10 cellular contexts compared by ENCODE assay signal in genomic region chr16:85104821-85105391, GRCh38. TPM values are rescaled to one million over a fixed set of nuclear protein-coding genes. Genes with fewer than 3 reads are reported as not detected.
DNase-seq lines count a peak whose midpoint lies in the region; ATAC-seq and TF ChIP-seq lines count a peak whose summit lies in the region.
"Had no signal": no experiment of that assay in that cellular context is flagged by ENCODE, and none has a peak within 500 bp of the region (broad histone marks: within the 10 kb centered on the region; RNA-seq: fewer than 3 reads in every experiment).

No MANE protein-coding gene starts in this region.

- ATAC-seq in GM19438 (IDR thresholded peaks at IDR 0.05; ENCODE audit: low read depth, unreplicated experiment) (peak; percentile 54), T-cell (replicated peaks in 1 of 4) (peak; percentile 85 to 94 (median 91)), left lobe of liver (peak; percentile 46), aorta (ENCODE audit: low FRiP score) (no peak)

- H3K36me3 Mint-ChIP-seq in T-cell (no peaks in the 10 kb centered on the region), mesothelial cell of epicardium (no peaks in the 10 kb centered on the region), type B pancreatic cell (no peaks in the 10 kb centered on the region)

- 76% methylated on average over 11 of the region's 11 CpGs for WGBS in aorta, 2 donors

- POLR2A ChIA-PET in T-cell (lab: Charles Lee): no interaction called here

- no peak overlapping the region for H3K4me3 ChIP-seq in BLaER1 treated with 17β-estradiol and CSF1 and Interleukin-3, amounts not matched to agents 10 nM and 100 nM
- no peak overlapping the region for H3K4me3 ChIP-seq in aorta (ENCODE audit: low read length in 2 of 2)

- H3K27me3 Mint-ChIP-seq in T-cell (no peaks in the 10 kb centered on the region), mesothelial cell of epicardium (ENCODE audit: low read depth) (peaks cover 2% of the 10 kb centered on the region), type B pancreatic cell (peaks cover 3% of the 10 kb centered on the region)

- H3K9me3 Mint-ChIP-seq in T-cell (no peaks in the 10 kb centered on the region), mesothelial cell of epicardium (no peaks in the 10 kb centered on the region), type B pancreatic cell (no peaks in the 10 kb centered on the region)

- peak overlapping the region; percentile 66 to 91 (median 83) for H3K4me2 ChIP-seq in BLaER1 treated with 17β-estradiol and CSF1 and Interleukin-3, amounts not matched to agents 10 nM and 100 nM

- peaks cover 37 to 89% (median 77%) of the 10 kb centered on the region in 10 experiments for H3K4me1 ChIP-seq in BLaER1 treated with 17β-estradiol and CSF1 and Interleukin-3, amounts not matched to agents 10 nM and 100 nM
- no peaks in the 10 kb centered on the region for H3K4me1 ChIP-seq in aorta (ENCODE audit: control insufficient read depth in 1 of 2, insufficient read depth in 2 of 2, low read length in 2 of 2)

- H3K27ac ChIP-seq in BLaER1 treated with 17β-estradiol and CSF1 and Interleukin-3, amounts not matched to agents 10 nM and 100 nM: peak overlapping the region in 9 of 11 experiments; percentile 50 to 70 (median 61); a peak in 18 of 22 replicates
- H3K27ac ChIP-seq in aorta (ENCODE audit: low read depth in 1 of 2, low read length in 2 of 2): no peak overlapping the region

- H3K27me3 ChIP-seq in BLaER1 treated with 17β-estradiol and CSF1 and Interleukin-3, amounts not matched to agents 10 nM and 100 nM: no peaks in the 10 kb centered on the region
- H3K27me3 ChIP-seq in aorta (ENCODE audit: control insufficient read depth in 1 of 2, insufficient read depth in 2 of 2, low read length in 1 of 2): no peaks in the 10 kb centered on the region

- no peak for TF ChIP-seq CTCF in mesothelial cell of epicardium (IDR thresholded peaks at IDR 0.05; ENCODE audit: unreplicated experiment)
- TF ChIP-seq CTCF in type B pancreatic cell (conservative IDR thresholded peaks at IDR 0.05): no peak

- CTCF ChIA-PET in T-cell (lab: Charles Lee): interaction anchor here (0.6 to 0.9 kb wide), 4 partner anchors 10 to 1300 kb away, joined by 3 to 6 read pairs (median 3); no protein-coding TSS in a partner anchor

- peak overlapping the region; percentile 93 for H3K27ac Mint-ChIP-seq in T-cell
- H3K27ac Mint-ChIP-seq in mesothelial cell of epicardium: no peak overlapping the region
- no peak overlapping the region for H3K27ac Mint-ChIP-seq in type B pancreatic cell

- DNase-seq in T-cell (peak in 30 of 34 experiments; percentile 5 to 58 (median 32)), left lobe of liver (ENCODE audit: low spot score) (no peak), mesothelial cell of epicardium (ENCODE audit: low spot score in 2 of 2, unreplicated experiment in 2 of 2) (no peak), type B pancreatic cell (ENCODE audit: extremely low spot score, unreplicated experiment) (no peak), aorta (no peak), HCEC 1CT (no peak)
- DNase-seq: T1000 had no signal

- H3K4me3 Mint-ChIP-seq in T-cell: peak overlapping the region; percentile 34 to 68 (median 39)
- no peak overlapping the region for H3K4me3 Mint-ChIP-seq in mesothelial cell of epicardium
- H3K4me3 Mint-ChIP-seq in type B pancreatic cell: no peak overlapping the region

- peaks cover 38 to 51% (median 40%) of the 10 kb centered on the region in 3 donors for H3K4me1 Mint-ChIP-seq in T-cell
- no peaks in the 10 kb centered on the region for H3K4me1 Mint-ChIP-seq in mesothelial cell of epicardium
- H3K4me1 Mint-ChIP-seq in type B pancreatic cell (ENCODE audit: unreplicated experiment): peaks cover 4% of the 10 kb centered on the region

- intact Hi-C loops in aorta (cut with DNase I): no loop called here

- no peaks in the 10 kb centered on the region for H4K20me1 ChIP-seq in BLaER1 treated with 17β-estradiol and CSF1 and Interleukin-3, amounts not matched to agents 10 nM and 100 nM

- peak overlapping the region in 9 of 11 experiments; percentile 15 to 60 (median 41); a peak in 14 of 22 replicates for H3K9ac ChIP-seq in BLaER1 treated with 17β-estradiol and CSF1 and Interleukin-3, amounts not matched to agents 10 nM and 100 nM

- H3K36me3 ChIP-seq in BLaER1 treated with 17β-estradiol and CSF1 and Interleukin-3, amounts not matched to agents 10 nM and 100 nM: no peaks in the 10 kb centered on the region
- no peaks in the 10 kb centered on the region for H3K36me3 ChIP-seq in aorta (ENCODE audit: control insufficient read depth in 1 of 2, insufficient read depth in 2 of 2, low read length in 1 of 2)

- no peaks in the 10 kb centered on the region for H3K9me3 ChIP-seq in BLaER1 treated with 17β-estradiol and CSF1 and Interleukin-3, amounts not matched to agents 10 nM and 100 nM (replicated peaks in 1 of 11)
- no peaks in the 10 kb centered on the region for H3K9me3 ChIP-seq in aorta (ENCODE audit: control insufficient read depth, low read length)

RNA-seq across cellular contexts. Expression of gene CIBAR2, which starts 7.4 kb away (rescaled TPM):
- total RNA-seq in T-cell: not detected
- not detected for total RNA-seq in left lobe of liver
- total RNA-seq in mesothelial cell of epicardium: not detected in 3 replicates
- 1.3 and 4.9 TPM in 2 replicates for total RNA-seq in type B pancreatic cell (ENCODE audit: low replicate concordance)
- total RNA-seq in aorta: under 1 TPM in 1 of 2 donors, not detected in 1; 0.57 TPM
- not detected for polyA plus RNA-seq in aorta
- total RNA-seq: dermis microvascular lymphatic vessel endothelial cell had no signal

Comparison
In these comparisons a context has a peak if more than half of its experiments do, and no peak if none do; other contexts are left out.
1. H3K27ac ChIP-seq: peak in BLaER1 treated with 17β-estradiol and CSF1 and Interleukin-3, amounts not matched to agents 10 nM and 100 nM (9 of 11); none in aorta (0 of 2).
2. DNase-seq: peak in T-cell (30 of 34); none in left lobe of liver (single experiment), mesothelial cell of epicardium (0 of 2), type B pancreatic cell (single experiment), aorta (0 of 2) and HCEC 1CT (single experiment).
3. H3K27ac Mint-ChIP-seq: peak in T-cell (2 of 2); none in mesothelial cell of epicardium (single experiment) and type B pancreatic cell (single experiment).
4. H3K4me3 Mint-ChIP-seq: peak in T-cell (3 of 3); none in mesothelial cell of epicardium (single experiment) and type B pancreatic cell (single experiment).